Comparison of ENCODE assay signal across 7 cellular contexts in the genomic region with DNA sequence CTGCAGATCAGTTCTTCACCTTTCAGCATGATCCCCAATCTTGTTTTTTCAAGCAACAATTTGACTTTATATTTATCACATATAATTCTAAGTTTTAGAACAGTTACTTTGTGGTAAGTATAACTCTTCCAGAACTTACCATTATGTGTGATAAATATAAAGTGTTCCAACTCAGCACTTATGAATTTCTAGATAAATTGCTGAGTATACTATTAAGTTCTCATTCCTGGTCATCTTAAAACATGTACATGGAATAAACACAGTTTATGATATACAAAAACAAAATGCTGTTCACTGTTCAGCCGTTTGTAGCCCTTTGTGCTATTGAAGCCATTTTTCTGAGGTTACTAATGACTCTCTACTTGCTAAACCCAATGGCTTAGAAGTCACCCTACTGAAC.
"Had no signal": no experiment of that assay in that cellular context is flagged by ENCODE, and none has a peak within 500 bp of the region (broad histone marks: within the 10 kb centered on the region; RNA-seq: fewer than 3 reads in every experiment).

No MANE protein-coding gene starts in this region.

- DNase-seq: GOT3, H7, KBM-7 had no signal

- H3K36me3 ChIP-seq: HAP-1 had no signal

- ATAC-seq: HCT116 had no signal

- H3K4me3 ChIP-seq: GM23248, HAP-1 had no signal

- H3K9ac ChIP-seq: GM23248 had no signal

- H3K27ac ChIP-seq: GM23248 had no signal

- H3K9me3 ChIP-seq: HAP-1 had no signal

- FAIRE-seq: HTR-8/SVneo had no signal

- H2AFZ ChIP-seq: GM23248 had no signal
